ENCODE assay signal across 8 cellular contexts in genomic region chr19:21020298-21021227, GRCh38. TPM values are rescaled to one million over a fixed set of nuclear protein-coding genes. Genes with fewer than 3 reads are reported as not detected.
DNase-seq lines count a peak whose midpoint lies in the region; ATAC-seq and TF ChIP-seq lines count a peak whose summit lies in the region.

Gene ZNF430 (plus strand): TSS chr19:21020657. CDS start chr19:21020801, 144 bp downstream.

- peak within 1 kb of the TSS; percentile 100 for H3K4me3 Mint-ChIP-seq in chondrocyte (ENCODE audit: unreplicated experiment)

- H3K27me3 Mint-ChIP-seq in chondrocyte (ENCODE audit: low read depth), result no peaks in the 10 kb centered on the region

- TF ChIP-seq POLR2A in GM19099 (IDR thresholded peaks at IDR 0.05; ENCODE audit: extremely low read depth, insufficient read length, low read depth), result peak; percentile 93

- H3K4me1 Mint-ChIP-seq in chondrocyte (ENCODE audit: low read depth), result peaks cover 38% of the 10 kb centered on the region

- ATAC-seq in HG03439 (IDR thresholded peaks at IDR 0.05; ENCODE audit: unreplicated experiment), result peak; percentile 96

- H3K9me3 Mint-ChIP-seq in chondrocyte (ENCODE audit: low read depth), result no peaks in the 10 kb centered on the region

- H3K36me3 Mint-ChIP-seq in chondrocyte (ENCODE audit: low read depth), result peaks cover 8% of the 10 kb centered on the region

- peak within 1 kb of the TSS; percentile 100 for H3K27ac Mint-ChIP-seq in chondrocyte (ENCODE audit: unreplicated experiment)

- no peak for TF ChIP-seq CTCF in chondrocyte (IDR thresholded peaks at IDR 0.05)

- DNase-seq in AG20443 (ENCODE audit: low spot score) (peak; percentile 91), NCI-H510A treated with DMSO at 0.1 percent for 48 hours (lab: John Stamatoyannopoulos, UW) (peak; percentile 94), chondrocyte (ENCODE audit: low spot score) (peak; percentile 96), kidney glomerular epithelial cell (lab: John Stamatoyannopoulos, UW) (peak; percentile 91)
- peak; percentile 88 to 92 for DNase-seq in activated CD4-positive, alpha-beta T cell treated with anti-CD3 and anti-CD28 coated beads for 24 hours (ENCODE audit: low read depth in 2 of 2)
- peak; percentile 75 to 81 for DNase-seq in stimulated activated CD4-positive, alpha-beta T cell treated with anti-CD3 and anti-CD28 coated beads, Interleukin-1b, Interleukin-23, amount 100 ng/mL, for 1 hour (ENCODE audit: low read depth in 2 of 2)

RNA-seq across cellular contexts. Expression of gene ZNF430, which starts in this region (rescaled TPM):
- 6.7 to 14.2 TPM (median 8.5 TPM) in 3 replicates for total RNA-seq in chondrocyte

Comparison
In these comparisons a context has a peak if more than half of its experiments do, and no peak if none do; other contexts are left out.
1. Peak in every context shown above with its lines: DNase-seq and ATAC-seq.